24 cellular contexts compared by ENCODE assay signal in the genomic region with DNA sequence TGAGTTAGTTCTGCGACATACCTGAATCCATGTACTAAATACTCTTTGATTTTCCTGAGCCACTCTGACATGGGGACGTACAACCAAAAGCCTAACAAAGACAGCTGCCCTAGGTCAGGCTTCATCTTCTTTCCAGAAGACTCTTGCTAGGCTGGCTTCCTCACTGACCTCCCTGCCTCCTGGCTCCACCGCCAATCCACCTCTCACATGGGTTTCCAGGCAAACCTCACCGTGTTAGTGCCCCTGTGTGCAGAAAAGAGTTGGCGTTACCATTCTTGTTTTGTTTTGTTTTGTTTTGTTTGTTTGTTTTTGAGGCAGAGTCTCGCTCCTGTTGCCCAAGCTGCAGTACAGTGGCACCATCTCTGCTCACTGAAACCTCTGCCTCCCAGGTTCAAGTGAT.
DNase-seq lines count a peak whose midpoint lies in the region; TF ChIP-seq lines count a peak whose summit lies in the region.
"Had no signal": no experiment of that assay in that cellular context is flagged by ENCODE, and none has a peak within 500 bp of the region (broad histone marks: within the 10 kb centered on the region; RNA-seq: fewer than 3 reads in every experiment).

No MANE protein-coding gene starts in this region.

- H3K36me3 Mint-ChIP-seq in endodermal cell (ENCODE audit: low read depth): no peaks in the 10 kb centered on the region
- H3K36me3 Mint-ChIP-seq in neural progenitor cell: no peaks in the 10 kb centered on the region
- H3K36me3 Mint-ChIP-seq in osteocyte (ENCODE audit: unreplicated experiment): no peaks in the 10 kb centered on the region
- H3K36me3 Mint-ChIP-seq: CD14-positive monocyte; CD4-positive, alpha-beta memory T cell; CD4-positive, CD25-positive, alpha-beta regulatory T cell; CD8-positive, alpha-beta memory T cell had no signal

- no peak overlapping the region for H3K4me3 Mint-ChIP-seq in endodermal cell
- no peak overlapping the region for H3K4me3 Mint-ChIP-seq in neural progenitor cell
- H3K4me3 Mint-ChIP-seq in osteocyte (ENCODE audit: unreplicated experiment): no peak overlapping the region
- H3K4me3 Mint-ChIP-seq: CD14-positive monocyte; CD4-positive, alpha-beta memory T cell; CD4-positive, CD25-positive, alpha-beta regulatory T cell; CD8-positive, alpha-beta memory T cell had no signal

- H3K9ac ChIP-seq in endodermal cell (ENCODE audit: extremely low read depth, low read length, poor library complexity, severe bottlenecking) (no peak overlapping the region), neural progenitor cell (no peak overlapping the region)
- H3K9ac ChIP-seq: BLaER1 had no signal

- H3K9me3 ChIP-seq in endodermal cell (ENCODE audit: control insufficient read depth, low read length) (peaks cover under 1% of the 10 kb centered on the region), neural progenitor cell (ENCODE audit: low read depth) (no peaks in the 10 kb centered on the region)
- H3K9me3 ChIP-seq: BE2C, BLaER1 had no signal

- no peak for TF ChIP-seq CTCF in endodermal cell (conservative IDR thresholded peaks at IDR 0.05)
- TF ChIP-seq CTCF in neural progenitor cell (IDR thresholded peaks at IDR 0.05): no peak
- no peak for TF ChIP-seq CTCF in osteocyte (IDR thresholded peaks at IDR 0.05)

- H3K4me3 ChIP-seq in endodermal cell (ENCODE audit: low read length) (no peak overlapping the region), neural progenitor cell (no peak overlapping the region)
- H3K4me3 ChIP-seq: BLaER1, GM12878 had no signal

- H3K4me1 Mint-ChIP-seq in endodermal cell: peaks cover 14% of the 10 kb centered on the region
- H3K4me1 Mint-ChIP-seq in neural progenitor cell: peaks cover 17% of the 10 kb centered on the region
- H3K4me1 Mint-ChIP-seq in osteocyte (ENCODE audit: unreplicated experiment): no peaks in the 10 kb centered on the region
- H3K4me1 Mint-ChIP-seq: CD14-positive monocyte; CD4-positive, alpha-beta memory T cell; CD4-positive, CD25-positive, alpha-beta regulatory T cell; CD8-positive, alpha-beta memory T cell had no signal

- H3K27me3 ChIP-seq in endodermal cell (ENCODE audit: control insufficient read depth, insufficient read depth, low read length, poor library complexity, severe bottlenecking): peaks cover 20% of the 10 kb centered on the region
- H3K27me3 ChIP-seq in neural progenitor cell: no peaks in the 10 kb centered on the region
- H3K27me3 ChIP-seq: BE2C, BLaER1 had no signal

- H3K36me3 ChIP-seq in endodermal cell (ENCODE audit: control insufficient read depth, insufficient read depth, low read length) (no peaks in the 10 kb centered on the region), neural progenitor cell (no peaks in the 10 kb centered on the region)
- H3K36me3 ChIP-seq: BE2C, BLaER1 had no signal

- H3K4me2 ChIP-seq in neural progenitor cell: peak overlapping the region; percentile 20
- H3K4me2 ChIP-seq: BLaER1 had no signal

- no peaks in the 10 kb centered on the region for H4K20me1 ChIP-seq in neural progenitor cell (ENCODE audit: low read depth)
- H4K20me1 ChIP-seq: BLaER1 had no signal

- no peak overlapping the region for H3K27ac Mint-ChIP-seq in endodermal cell
- H3K27ac Mint-ChIP-seq in neural progenitor cell: peak overlapping the region; percentile 21
- no peak overlapping the region for H3K27ac Mint-ChIP-seq in osteocyte (ENCODE audit: unreplicated experiment)
- H3K27ac Mint-ChIP-seq: CD14-positive monocyte; CD4-positive, alpha-beta memory T cell; CD4-positive, CD25-positive, alpha-beta regulatory T cell; CD8-positive, alpha-beta memory T cell had no signal

- H3K27me3 Mint-ChIP-seq in endodermal cell (ENCODE audit: insufficient read depth) (peaks cover 22% of the 10 kb centered on the region), neural progenitor cell (ENCODE audit: insufficient read depth, low read depth) (no peaks in the 10 kb centered on the region), osteocyte (ENCODE audit: unreplicated experiment) (peaks cover 35% of the 10 kb centered on the region)
- H3K27me3 Mint-ChIP-seq: CD4-positive, CD25-positive, alpha-beta regulatory T cell had no signal

- H3K4me1 ChIP-seq in endodermal cell (ENCODE audit: control insufficient read depth, insufficient read depth, low read length): peaks cover 4% of the 10 kb centered on the region
- peaks cover 11% of the 10 kb centered on the region for H3K4me1 ChIP-seq in neural progenitor cell
- H3K4me1 ChIP-seq: BE2C, BLaER1 had no signal

- 93 to 100% methylated on average over 4 to 6 of the region's 6 CpGs for WGBS in endodermal cell (ENCODE audit: insufficient coverage in 1 of 2, insufficient read length in 1 of 2), 2 experiments

- H3K79me2 ChIP-seq in neural progenitor cell (ENCODE audit: low read depth): no peaks in the 10 kb centered on the region

- peaks cover 7% of the 10 kb centered on the region for H3F3A ChIP-seq in neural progenitor cell (ENCODE audit: low read depth)

- peak overlapping the region; percentile 32 for H2AFZ ChIP-seq in neural progenitor cell (replicated peaks)

- H3K9me3 Mint-ChIP-seq in endodermal cell (no peaks in the 10 kb centered on the region), neural progenitor cell (peaks cover 1% of the 10 kb centered on the region), osteocyte (ENCODE audit: unreplicated experiment) (no peaks in the 10 kb centered on the region)
- H3K9me3 Mint-ChIP-seq: CD4-positive, CD25-positive, alpha-beta regulatory T cell; CD8-positive, alpha-beta memory T cell had no signal

- H3K27ac ChIP-seq in endodermal cell (ENCODE audit: low read depth, low read length) (no peak overlapping the region), neural progenitor cell (peak overlapping the region; percentile 7)
- H3K27ac ChIP-seq: BLaER1 had no signal

- DNase-seq in endodermal cell (peak; percentile 20), neural progenitor cell (ENCODE audit: low spot score) (no peak), osteocyte (ENCODE audit: extremely low spot score, unreplicated experiment) (peak; percentile 68), NCI-H146 (lab: John Stamatoyannopoulos, UW) (no peak), GM19240 (ENCODE audit: insufficient read length, low spot score) (no peak), HT-29 (ENCODE audit: low spot score) (no peak)
- DNase-seq: 8988T; ACHN; BE2C; C1 segment of cervical spinal cord; CD4-positive, alpha-beta memory T cell; CD4-positive, CD25-positive, alpha-beta regulatory T cell; CD8-positive, alpha-beta memory T cell; COR-L47; DMS 273 treated with DMSO at 0.1 percent for 48 hours; DMS153; DMS53; DMS79; DND-41; EL; GDM1 had no signal

Comparison
In these comparisons a context has a peak if more than half of its experiments do, and no peak if none do; other contexts are left out.
1. DNase-seq: peak in endodermal cell (single experiment) and osteocyte (single experiment); none in neural progenitor cell (single experiment), NCI-H146 (single experiment), GM19240 (single experiment) and HT-29 (single experiment).